In the genomic region with DNA sequence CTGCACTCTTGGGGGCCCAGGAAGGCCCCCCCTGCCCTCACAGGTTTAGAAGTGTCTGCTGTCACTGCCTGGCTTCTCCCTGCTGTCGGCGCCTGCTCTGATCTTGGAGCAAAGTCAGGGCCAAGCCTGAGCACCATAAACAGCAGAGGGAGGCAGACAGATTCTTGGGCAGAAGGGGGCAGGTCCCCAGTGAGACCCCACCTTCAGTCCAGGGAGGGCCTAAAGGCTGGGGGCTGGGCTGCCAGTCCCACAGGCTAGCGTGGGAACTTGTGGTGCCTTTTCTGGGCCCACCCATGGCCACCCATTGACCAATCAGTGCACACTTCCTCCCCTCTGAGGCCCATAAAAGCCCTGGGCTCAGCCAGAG, we compare ENCODE assay signal across 1 cellular context.
TF ChIP-seq lines count a peak whose summit lies in the region.

No MANE protein-coding gene starts in this region.

TF ChIP-seq in HepG2, 621 proteins besides CTCF, POLR2A, EP300 and RAD21 (continued from another document):
- TF ChIP-seq, protein P1, sequence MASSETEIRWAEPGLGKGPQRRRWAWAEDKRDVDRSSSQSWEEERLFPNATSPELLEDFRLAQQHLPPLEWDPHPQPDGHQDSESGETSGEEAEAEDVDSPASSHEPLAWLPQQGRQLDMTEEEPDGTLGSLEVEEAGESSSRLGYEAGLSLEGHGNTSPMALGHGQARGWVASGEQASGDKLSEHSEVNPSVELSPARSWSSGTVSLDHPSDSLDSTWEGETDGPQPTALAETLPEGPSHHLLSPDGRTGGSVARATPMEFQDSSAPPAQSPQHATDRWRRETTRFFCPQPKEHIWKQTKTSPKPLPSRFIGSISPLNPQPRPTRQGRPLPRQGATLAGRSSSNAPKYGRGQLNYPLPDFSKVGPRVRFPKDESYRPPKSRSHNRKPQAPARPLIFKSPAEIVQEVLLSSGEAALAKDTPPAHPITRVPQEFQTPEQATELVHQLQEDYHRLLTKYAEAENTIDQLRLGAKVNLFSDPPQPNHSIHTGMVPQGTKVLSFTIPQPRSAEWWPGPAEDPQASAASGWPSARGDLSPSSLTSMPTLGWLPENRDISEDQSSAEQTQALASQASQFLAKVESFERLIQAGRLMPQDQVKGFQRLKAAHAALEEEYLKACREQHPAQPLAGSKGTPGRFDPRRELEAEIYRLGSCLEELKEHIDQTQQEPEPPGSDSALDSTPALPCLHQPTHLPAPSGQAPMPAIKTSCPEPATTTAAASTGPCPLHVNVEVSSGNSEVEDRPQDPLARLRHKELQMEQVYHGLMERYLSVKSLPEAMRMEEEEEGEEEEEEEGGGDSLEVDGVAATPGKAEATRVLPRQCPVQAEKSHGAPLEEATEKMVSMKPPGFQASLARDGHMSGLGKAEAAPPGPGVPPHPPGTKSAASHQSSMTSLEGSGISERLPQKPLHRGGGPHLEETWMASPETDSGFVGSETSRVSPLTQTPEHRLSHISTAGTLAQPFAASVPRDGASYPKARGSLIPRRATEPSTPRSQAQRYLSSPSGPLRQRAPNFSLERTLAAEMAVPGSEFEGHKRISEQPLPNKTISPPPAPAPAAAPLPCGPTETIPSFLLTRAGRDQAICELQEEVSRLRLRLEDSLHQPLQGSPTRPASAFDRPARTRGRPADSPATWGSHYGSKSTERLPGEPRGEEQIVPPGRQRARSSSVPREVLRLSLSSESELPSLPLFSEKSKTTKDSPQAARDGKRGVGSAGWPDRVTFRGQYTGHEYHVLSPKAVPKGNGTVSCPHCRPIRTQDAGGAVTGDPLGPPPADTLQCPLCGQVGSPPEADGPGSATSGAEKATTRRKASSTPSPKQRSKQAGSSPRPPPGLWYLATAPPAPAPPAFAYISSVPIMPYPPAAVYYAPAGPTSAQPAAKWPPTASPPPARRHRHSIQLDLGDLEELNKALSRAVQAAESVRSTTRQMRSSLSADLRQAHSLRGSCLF (CRISPR knock-in tag; IDR thresholded peaks at IDR 0.05; ENCODE audit: borderline replicate concordance), result no peak
- TF ChIP-seq, protein P2, sequence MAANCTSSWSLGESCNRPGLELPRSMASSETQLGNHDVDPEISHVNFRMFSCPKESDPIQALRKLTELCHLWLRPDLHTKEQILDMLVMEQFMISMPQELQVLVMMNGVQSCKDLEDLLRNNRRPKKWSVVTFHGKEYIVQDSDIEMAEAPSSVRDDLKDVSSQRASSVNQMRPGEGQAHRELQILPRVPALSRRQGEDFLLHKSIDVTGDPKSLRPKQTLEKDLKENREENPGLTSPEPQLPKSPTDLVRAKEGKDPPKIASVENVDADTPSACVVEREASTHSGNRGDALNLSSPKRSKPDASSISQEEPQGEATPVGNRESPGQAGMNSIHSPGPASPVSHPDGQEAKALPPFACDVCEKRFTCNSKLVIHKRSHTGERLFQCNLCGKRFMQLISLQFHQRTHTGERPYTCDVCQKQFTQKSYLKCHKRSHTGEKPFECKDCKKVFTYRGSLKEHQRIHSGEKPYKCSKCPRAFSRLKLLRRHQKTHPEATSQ (CRISPR knock-in tag; IDR thresholded peaks at IDR 0.05; ENCODE audit: borderline replicate concordance), result no peak
- TF ChIP-seq TEAD3 (CRISPR knock-in tag; optimal IDR thresholded peaks at IDR 0.05; ENCODE audit: borderline replicate concordance) (no peak), SRSF4 (IDR thresholded peaks at IDR 0.05; ENCODE audit: low read depth, low read length, poor library complexity, severe bottlenecking) (no peak)
